ENCODE assay signal across 7 cellular contexts in the genomic region with DNA sequence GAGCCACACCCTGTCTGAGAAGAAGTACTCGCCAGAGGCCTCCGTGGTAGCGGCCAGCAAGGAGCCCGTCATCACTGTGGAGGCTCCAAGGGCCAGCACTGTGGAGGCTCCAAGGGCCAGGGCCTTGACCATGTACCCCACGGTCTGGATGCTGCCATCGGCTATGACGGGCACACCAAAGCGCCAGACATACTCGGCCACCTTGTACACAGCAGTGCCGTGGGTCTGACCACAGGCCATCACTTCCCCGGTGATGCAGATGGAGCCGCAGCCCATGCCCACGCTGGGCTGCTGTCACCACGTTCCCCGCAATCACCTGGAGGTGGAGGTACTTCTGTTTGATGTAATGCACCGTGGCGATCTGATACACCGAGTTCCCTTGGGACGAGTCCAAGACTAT.
"Had no signal": no experiment of that assay in that cellular context is flagged by ENCODE, and none has a peak within 500 bp of the region (broad histone marks: within the 10 kb centered on the region; RNA-seq: fewer than 3 reads in every experiment).

No MANE protein-coding gene starts in this region.

- H3K27ac Mint-ChIP-seq: IgD-negative memory B cell had no signal

- H3K36me3 Mint-ChIP-seq: IgD-negative memory B cell had no signal

- H3K4me1 Mint-ChIP-seq: IgD-negative memory B cell had no signal

- H3K27ac ChIP-seq: HL-60 had no signal

- H3K4me3 Mint-ChIP-seq: IgD-negative memory B cell had no signal

- DNase-seq: IMR-90, KBM-7, KG1 had no signal

- FAIRE-seq: HepG2, HTR-8/SVneo had no signal

- H3K27me3 Mint-ChIP-seq: IgD-negative memory B cell had no signal

- ATAC-seq: HepG2 had no signal
